Comparison of ENCODE assay signal across 17 cellular contexts in genomic region chr3:67082533-67083024, GRCh38.
A peak's percentile ranks its signal among the peaks of the same experiment; 100 is the strongest.
DNase-seq lines count a peak whose midpoint lies in the region; ATAC-seq and TF ChIP-seq lines count a peak whose summit lies in the region.
"Had no signal": no experiment of that assay in that cellular context is flagged by ENCODE, and none has a peak within 500 bp of the region (broad histone marks: within the 10 kb centered on the region; RNA-seq: fewer than 3 reads in every experiment).

No MANE protein-coding gene starts in this region.

- H3K36me3 Mint-ChIP-seq in activated CD4-positive, alpha-beta T cell treated with anti-CD3 and anti-CD28 coated beads for 36 hours (ENCODE audit: low read depth): peaks cover 22% of the 10 kb centered on the region
- peaks cover 3% of the 10 kb centered on the region; the same call in 1 of the 3 replicates for H3K36me3 Mint-ChIP-seq in GM23338 (ENCODE audit: low read depth)
- H3K36me3 Mint-ChIP-seq in activated CD4-positive, alpha-beta memory T cell treated with anti-CD3 and anti-CD28 coated beads, Interleukin-2, amount 10 ng/mL, durations not matched to agents 7 days and 5 days (ENCODE audit: low read depth): peaks cover 28% of the 10 kb centered on the region
- peaks cover 21 to 50% (median 30%) of the 10 kb centered on the region in 5 donors for H3K36me3 Mint-ChIP-seq in naive thymus-derived CD4-positive, alpha-beta T cell

- no peaks in the 10 kb centered on the region for H3K79me2 ChIP-seq in GM23338 (replicated peaks; ENCODE audit: insufficient read depth)

- no peaks in the 10 kb centered on the region for H3K36me3 ChIP-seq in GM23338 (ENCODE audit: insufficient read depth)
- H3K36me3 ChIP-seq in naive thymus-derived CD4-positive, alpha-beta T cell (ENCODE audit: control insufficient read depth in 2 of 3, insufficient read depth in 3 of 3, low read length in 3 of 3): no peaks in the 10 kb centered on the region
- H3K36me3 ChIP-seq in effector memory CD4-positive, alpha-beta T cell (ENCODE audit: control insufficient read depth, insufficient read depth, low read length): no peaks in the 10 kb centered on the region
- H3K36me3 ChIP-seq: prostate gland had no signal

- no peaks in the 10 kb centered on the region for H3K4me1 ChIP-seq in GM23338 (ENCODE audit: insufficient read depth)
- H3K4me1 ChIP-seq in naive thymus-derived CD4-positive, alpha-beta T cell (ENCODE audit: control insufficient read depth in 2 of 2, insufficient read depth in 2 of 2, low read length in 2 of 2): peaks cover 19 to 22% of the 10 kb centered on the region in 2 donors
- peaks cover 15% of the 10 kb centered on the region for H3K4me1 ChIP-seq in effector memory CD4-positive, alpha-beta T cell (ENCODE audit: control insufficient read depth, insufficient read depth, low read length, poor library complexity, severe bottlenecking)
- H3K4me1 ChIP-seq: prostate gland had no signal

- H3K27ac ChIP-seq in GM23338 (ENCODE audit: low read depth): no peak overlapping the region
- no peak overlapping the region for H3K27ac ChIP-seq in naive thymus-derived CD4-positive, alpha-beta T cell (ENCODE audit: low read depth, low read length)
- no peak overlapping the region for H3K27ac ChIP-seq in effector memory CD4-positive, alpha-beta T cell (ENCODE audit: insufficient read depth, low read length, poor library complexity, severe bottlenecking)
- H3K27ac ChIP-seq: C4-2B, prostate gland had no signal

- H3K4me3 ChIP-seq in GM23338: no peak overlapping the region
- peak overlapping the region; percentile 17 for H3K4me3 ChIP-seq in naive thymus-derived CD4-positive, alpha-beta T cell (ENCODE audit: low read length)
- H3K4me3 ChIP-seq in effector memory CD4-positive, alpha-beta T cell (ENCODE audit: insufficient read depth, low read depth, low read length, poor library complexity, severe bottlenecking): no peak overlapping the region
- H3K4me3 ChIP-seq: prostate gland, skin epidermis had no signal

- no peak overlapping the region for H3K4me3 Mint-ChIP-seq in activated CD4-positive, alpha-beta T cell treated with anti-CD3 and anti-CD28 coated beads for 36 hours
- no peak overlapping the region for H3K4me3 Mint-ChIP-seq in GM23338
- no peak overlapping the region for H3K4me3 Mint-ChIP-seq in activated CD4-positive, alpha-beta memory T cell treated with anti-CD3 and anti-CD28 coated beads, Interleukin-2, amount 10 ng/mL, durations not matched to agents 7 days and 5 days
- peak overlapping the region in 9 of 10 donors; percentile 5 to 91 (median 55) for H3K4me3 Mint-ChIP-seq in naive thymus-derived CD4-positive, alpha-beta T cell
- H3K4me3 Mint-ChIP-seq: nephron progenitor cell had no signal

- H3K9me3 ChIP-seq in naive thymus-derived CD4-positive, alpha-beta T cell (ENCODE audit: control insufficient read depth in 2 of 3, low read length in 3 of 3): peaks cover 0 to 14% (median 10%) of the 10 kb centered on the region in 3 experiments
- peaks cover 7% of the 10 kb centered on the region for H3K9me3 ChIP-seq in effector memory CD4-positive, alpha-beta T cell (ENCODE audit: control insufficient read depth, low read length)
- H3K9me3 ChIP-seq: prostate gland had no signal

- H3K4me1 Mint-ChIP-seq in activated CD4-positive, alpha-beta T cell treated with anti-CD3 and anti-CD28 coated beads for 36 hours: peaks cover 27% of the 10 kb centered on the region
- H3K4me1 Mint-ChIP-seq in GM23338: peaks cover 3% of the 10 kb centered on the region; the same call in 1 of the 3 replicates
- H3K4me1 Mint-ChIP-seq in activated CD4-positive, alpha-beta memory T cell treated with anti-CD3 and anti-CD28 coated beads, Interleukin-2, amount 10 ng/mL, durations not matched to agents 7 days and 5 days: peaks cover 28% of the 10 kb centered on the region
- peaks cover 16 to 46% (median 29%) of the 10 kb centered on the region in 7 donors for H3K4me1 Mint-ChIP-seq in naive thymus-derived CD4-positive, alpha-beta T cell

- no peaks in the 10 kb centered on the region for H3K27me3 ChIP-seq in GM23338 (ENCODE audit: insufficient read depth)
- H3K27me3 ChIP-seq in naive thymus-derived CD4-positive, alpha-beta T cell (ENCODE audit: control insufficient read depth in 2 of 2, insufficient read depth in 2 of 2, low read length in 2 of 2): no peaks in the 10 kb centered on the region
- H3K27me3 ChIP-seq in effector memory CD4-positive, alpha-beta T cell (replicated peaks; ENCODE audit: control insufficient read depth, insufficient read depth, low read length, poor library complexity, severe bottlenecking): no peaks in the 10 kb centered on the region

- POLR2A ChIA-PET in activated CD4-positive, alpha-beta T cell treated with anti-CD3 and anti-CD28 coated beads for 36 hours (lab: Charles Lee): interaction anchor here (0.9 kb wide), 1 partner anchor 10 kb away, joined by 3 read pairs; no protein-coding TSS in a partner anchor
- POLR2A ChIA-PET in activated CD4-positive, alpha-beta memory T cell treated with anti-CD3 and anti-CD28 coated beads, Interleukin-2, amount 10 ng/mL, durations not matched to agents 7 days and 5 days (lab: Charles Lee): interaction anchor here (0.6 to 1.9 kb wide), 4 partner anchors 27 to 110 kb away, joined by 3 to 9 read pairs (median 4); partner anchors contain the start of gene KBTBD8
- POLR2A ChIA-PET in naive thymus-derived CD4-positive, alpha-beta T cell (lab: Charles Lee): no interaction called here

- ATAC-seq in activated CD4-positive, alpha-beta T cell treated with anti-CD3 and anti-CD28 coated beads for 36 hours: no peak
- ATAC-seq in GM23338 (no peak), GM18519 (IDR thresholded peaks at IDR 0.05; ENCODE audit: low FRiP score, unreplicated experiment) (no peak)
- no peak for ATAC-seq in naive thymus-derived CD4-positive, alpha-beta T cell

- TF ChIP-seq CTCF in GM23338 (conservative IDR thresholded peaks at IDR 0.05; ENCODE audit: low read depth in 2 of 2): no peak

- H4K20me1 ChIP-seq in GM23338 (replicated peaks; ENCODE audit: insufficient read depth): no peaks in the 10 kb centered on the region

- H3K27ac Mint-ChIP-seq in activated CD4-positive, alpha-beta T cell treated with anti-CD3 and anti-CD28 coated beads for 36 hours: peak overlapping the region; percentile 94
- H3K27ac Mint-ChIP-seq in GM23338: no peak overlapping the region
- peak overlapping the region; percentile 81 for H3K27ac Mint-ChIP-seq in activated CD4-positive, alpha-beta memory T cell treated with anti-CD3 and anti-CD28 coated beads, Interleukin-2, amount 10 ng/mL, durations not matched to agents 7 days and 5 days
- H3K27ac Mint-ChIP-seq in naive thymus-derived CD4-positive, alpha-beta T cell: peak overlapping the region in 8 of 9 donors; percentile 62 to 95 (median 74)
- H3K27ac Mint-ChIP-seq: nephron progenitor cell had no signal

- peaks cover 26% of the 10 kb centered on the region for H3K9me3 Mint-ChIP-seq in activated CD4-positive, alpha-beta T cell treated with anti-CD3 and anti-CD28 coated beads for 36 hours (ENCODE audit: low read depth)
- H3K9me3 Mint-ChIP-seq in GM23338: no peaks in the 10 kb centered on the region; the same call in 2 of the 3 replicates
- peaks cover 39% of the 10 kb centered on the region for H3K9me3 Mint-ChIP-seq in activated CD4-positive, alpha-beta memory T cell treated with anti-CD3 and anti-CD28 coated beads, Interleukin-2, amount 10 ng/mL, durations not matched to agents 7 days and 5 days
- H3K9me3 Mint-ChIP-seq in naive thymus-derived CD4-positive, alpha-beta T cell: peaks cover 16 to 64% (median 43%) of the 10 kb centered on the region in 11 donors

- H3F3A ChIP-seq in GM23338 (replicated peaks; ENCODE audit: low read depth): no peaks in the 10 kb centered on the region

- no peaks in the 10 kb centered on the region for H3K27me3 Mint-ChIP-seq in activated CD4-positive, alpha-beta T cell treated with anti-CD3 and anti-CD28 coated beads for 36 hours
- no peaks in the 10 kb centered on the region for H3K27me3 Mint-ChIP-seq in GM23338 (ENCODE audit: insufficient read depth, low read depth, poor library complexity)
- H3K27me3 Mint-ChIP-seq in activated CD4-positive, alpha-beta memory T cell treated with anti-CD3 and anti-CD28 coated beads, Interleukin-2, amount 10 ng/mL, durations not matched to agents 7 days and 5 days: peaks cover 3% of the 10 kb centered on the region
- peaks cover 0 to 9% (median 6%) of the 10 kb centered on the region in 5 donors for H3K27me3 Mint-ChIP-seq in naive thymus-derived CD4-positive, alpha-beta T cell

- intact Hi-C loops in activated CD4-positive, alpha-beta T cell treated with anti-CD3 and anti-CD28 coated beads for 36 hours (cut with DNase I, micrococcal nuclease): loop anchor here (2.0 to 5.0 kb wide), 3 partner anchors 84 to 110 kb away; partner anchors contain the start of gene KBTBD8 (in 2 of the 2)
- intact Hi-C loops in naive thymus-derived CD4-positive, alpha-beta T cell (cut with micrococcal nuclease): loop anchor here (1.0 to 5.0 kb wide), 3 partner anchors 40 to 575 kb away; partner anchors contain the start of gene KBTBD8 (in 2 of the 2)

- H3K4me2 ChIP-seq in GM23338: no peak overlapping the region

- peaks cover 15% of the 10 kb centered on the region; the same call in 1 of the 2 replicates for H3K9me2 ChIP-seq in GM23338 (ENCODE audit: insufficient read depth)

- no peak for DNase-seq in activated CD4-positive, alpha-beta T cell treated with anti-CD3 and anti-CD28 coated beads for 36 hours
- DNase-seq in activated CD4-positive, alpha-beta T cell treated with anti-CD3 and anti-CD28 coated beads for 48 hours: no peak
- DNase-seq in GM23338 (ENCODE audit: low spot score) (no peak), NCI-H510A treated with DMSO at 0.1 percent for 48 hours (lab: John Stamatoyannopoulos, UW) (no peak)
- DNase-seq in activated CD4-positive, alpha-beta memory T cell treated with anti-CD3 and anti-CD28 coated beads, Interleukin-2, amount 10 ng/mL, durations not matched to agents 7 days and 5 days: no peak
- DNase-seq in naive thymus-derived CD4-positive, alpha-beta T cell: no peak
- DNase-seq in effector memory CD4-positive, alpha-beta T cell: no peak
- DNase-seq: 8988T, erythroblast, NCI-H1092, NCI-H2081, NCI-H446, nephron progenitor cell had no signal

- 0 out of 2 replicates have a peak overlapping the region, but pooled peaks have one; percentile 3 for H2AFZ ChIP-seq in GM23338

- CTCF ChIA-PET in activated CD4-positive, alpha-beta T cell treated with anti-CD3 and anti-CD28 coated beads for 36 hours (lab: Charles Lee): no interaction called here
- CTCF ChIA-PET in activated CD4-positive, alpha-beta memory T cell treated with anti-CD3 and anti-CD28 coated beads, Interleukin-2, amount 10 ng/mL, durations not matched to agents 7 days and 5 days (lab: Charles Lee): interaction anchor here (1.2 to 2.2 kb wide), 4 partner anchors 12 to 110 kb away, joined by 3 to 13 read pairs (median 8); partner anchors contain the start of gene KBTBD8
- CTCF ChIA-PET in naive thymus-derived CD4-positive, alpha-beta T cell (lab: Charles Lee): interaction anchor here (1.5 to 1.7 kb wide), 2 partner anchors 19 to 27 kb away, joined by 3 to 5 read pairs; no protein-coding TSS in a partner anchor

TF ChIP-seq in GM23338, 12 proteins besides CTCF, POLR2A, EP300 and RAD21 (continues in another document):
- TF ChIP-seq ZNF114 (CRISPR knock-in tag; IDR thresholded peaks at IDR 0.05): no peak
- TF ChIP-seq EZH2 (IDR thresholded peaks at IDR 0.05; ENCODE audit: low read depth, unreplicated experiment): no peak

Comparison
In these comparisons a context has a peak if more than half of its experiments do, and no peak if none do; other contexts are left out.
1. H3K4me3 Mint-ChIP-seq: peak in naive thymus-derived CD4-positive, alpha-beta T cell (9 of 10); none in activated CD4-positive, alpha-beta T cell treated with anti-CD3 and anti-CD28 coated beads for 36 hours (single experiment), GM23338 (single experiment) and activated CD4-positive, alpha-beta memory T cell treated with anti-CD3 and anti-CD28 coated beads, Interleukin-2, amount 10 ng/mL, durations not matched to agents 7 days and 5 days (single experiment).